14 cellular contexts compared by ENCODE assay signal in the genomic region with DNA sequence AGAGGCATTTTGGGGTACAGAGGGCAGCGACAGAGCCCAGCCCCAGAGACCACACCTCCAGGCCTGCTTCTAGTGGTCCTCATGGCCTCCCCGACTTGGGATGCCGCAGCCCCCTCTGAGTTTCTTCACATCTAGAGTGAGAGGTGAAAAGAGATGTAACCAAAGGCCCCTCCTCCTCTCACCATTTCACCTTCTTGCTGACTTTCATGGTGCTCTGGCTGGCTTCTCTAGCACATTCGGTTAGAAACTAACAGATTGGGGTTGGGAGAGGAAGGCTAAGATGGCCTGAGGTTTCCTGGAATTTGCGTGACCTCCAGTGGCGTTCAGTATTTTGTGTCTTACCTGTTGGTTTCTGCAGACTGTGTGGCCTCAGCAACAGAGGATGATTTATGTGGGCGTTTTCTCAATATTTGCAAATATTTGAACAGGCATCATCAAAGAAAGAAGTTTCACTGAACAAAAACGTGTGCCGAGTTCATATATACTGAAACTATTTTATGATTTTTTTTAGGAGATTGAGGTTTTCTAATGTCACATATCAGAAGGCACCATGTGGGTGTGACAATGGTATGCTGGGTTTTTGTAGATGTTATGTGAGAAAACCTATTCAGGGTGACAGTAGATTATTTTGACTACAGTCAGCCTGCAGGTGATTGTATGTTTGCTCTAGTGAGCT.
DNase-seq lines count a peak whose midpoint lies in the region; ATAC-seq and TF ChIP-seq lines count a peak whose summit lies in the region.
"Had no signal": no experiment of that assay in that cellular context is flagged by ENCODE, and none has a peak within 500 bp of the region (broad histone marks: within the 10 kb centered on the region; RNA-seq: fewer than 3 reads in every experiment).

No MANE protein-coding gene starts in this region.

- H3K27ac ChIP-seq in KMS-11 (peak overlapping the region; percentile 89), colonic mucosa (no peak overlapping the region)
- H3K27ac ChIP-seq: upper lobe of left lung had no signal

- CTCF ChIA-PET in activated naive CD4-positive, alpha-beta T cell treated with anti-CD3 and anti-CD28 coated beads, Interleukin-2, amount 10 ng/mL, durations not matched to agents 7 days and 5 days (lab: Charles Lee) = no interaction called here

- no peak overlapping the region for H3K4me3 ChIP-seq in KMS-11 (IDR thresholded peaks at IDR 0.05; ENCODE audit: insufficient read depth, low read depth, low read length)
- H3K4me3 ChIP-seq in colonic mucosa = no peak overlapping the region
- H3K4me3 ChIP-seq: upper lobe of left lung had no signal

- TF ChIP-seq CTCF in KMS-11 (conservative IDR thresholded peaks at IDR 0.05; ENCODE audit: low read depth, low read length) = no peak
- TF ChIP-seq CTCF in colonic mucosa (IDR thresholded peaks at IDR 0.05) = no peak

- peaks cover 43% of the 10 kb centered on the region for H3K4me1 ChIP-seq in KMS-11 (ENCODE audit: low read depth, poor library complexity, severe bottlenecking)
- no peaks in the 10 kb centered on the region for H3K4me1 ChIP-seq in colonic mucosa
- H3K4me1 ChIP-seq: upper lobe of left lung had no signal

- H3K27ac Mint-ChIP-seq in activated naive CD4-positive, alpha-beta T cell treated with anti-CD3 and anti-CD28 coated beads, Interleukin-2, amount 50 U/mL, for 24 hours = peak overlapping the region; percentile 79
- no peak overlapping the region for H3K27ac Mint-ChIP-seq in activated naive CD4-positive, alpha-beta T cell treated with anti-CD3 and anti-CD28 coated beads, Interleukin-2, amount 10 ng/mL, durations not matched to agents 7 days and 5 days
- H3K27ac Mint-ChIP-seq in stimulated activated naive CD8-positive, alpha-beta T cell treated with anti-CD3 and anti-CD28 coated beads, Interleukin-15, Interleukin-2, amounts not matched to agents 100 ng/mL and 50 ng/mL, for 24 hours = peak overlapping the region; percentile 97
- H3K27ac Mint-ChIP-seq: brain had no signal

- peak overlapping the region; percentile 53 for H3K4me3 Mint-ChIP-seq in activated naive CD4-positive, alpha-beta T cell treated with anti-CD3 and anti-CD28 coated beads, Interleukin-2, amount 50 U/mL, for 24 hours
- no peak overlapping the region for H3K4me3 Mint-ChIP-seq in activated naive CD4-positive, alpha-beta T cell treated with anti-CD3 and anti-CD28 coated beads, Interleukin-2, amount 10 ng/mL, durations not matched to agents 7 days and 5 days
- H3K4me3 Mint-ChIP-seq in stimulated activated naive CD8-positive, alpha-beta T cell treated with anti-CD3 and anti-CD28 coated beads, Interleukin-15, Interleukin-2, amounts not matched to agents 100 ng/mL and 50 ng/mL, for 24 hours = peak overlapping the region; percentile 28
- H3K4me3 Mint-ChIP-seq: brain had no signal

- H3K79me2 ChIP-seq in KMS-11 (ENCODE audit: insufficient read depth, low read depth) = no peaks in the 10 kb centered on the region

- H3K36me3 ChIP-seq in KMS-11 (ENCODE audit: insufficient read depth) = no peaks in the 10 kb centered on the region
- no peaks in the 10 kb centered on the region for H3K36me3 ChIP-seq in colonic mucosa
- H3K36me3 ChIP-seq: upper lobe of left lung had no signal

- intact Hi-C loops in colonic mucosa (cut with DNase I) = no loop called here

- H3K9me3 Mint-ChIP-seq in activated naive CD4-positive, alpha-beta T cell treated with anti-CD3 and anti-CD28 coated beads, Interleukin-2, amount 50 U/mL, for 24 hours = no peaks in the 10 kb centered on the region
- no peaks in the 10 kb centered on the region for H3K9me3 Mint-ChIP-seq in activated naive CD4-positive, alpha-beta T cell treated with anti-CD3 and anti-CD28 coated beads, Interleukin-2, amount 10 ng/mL, durations not matched to agents 7 days and 5 days
- H3K9me3 Mint-ChIP-seq in stimulated activated naive CD8-positive, alpha-beta T cell treated with anti-CD3 and anti-CD28 coated beads, Interleukin-15, Interleukin-2, amounts not matched to agents 100 ng/mL and 50 ng/mL, for 24 hours = peaks cover 16% of the 10 kb centered on the region

- no peak for DNase-seq in activated naive CD4-positive, alpha-beta T cell treated with anti-CD3 and anti-CD28 coated beads, Interleukin-2, amount 10 ng/mL, durations not matched to agents 7 days and 5 days
- peak; percentile 18 for DNase-seq in colonic mucosa
- no peak for DNase-seq in putamen (ENCODE audit: low spot score)
- no peak for DNase-seq in C1 segment of cervical spinal cord (lab: John Stamatoyannopoulos, UW)
- DNase-seq: effector CD8-positive, alpha-beta T cell; KG1; NCI-H2029; upper lobe of left lung had no signal

- H3K9ac ChIP-seq in KMS-11 = peak overlapping the region; percentile 55
- no peak overlapping the region for H3K9ac ChIP-seq in colonic mucosa (ENCODE audit: low read depth in 2 of 2, low read length in 2 of 2)

- no peak for ATAC-seq in GM19351 (IDR thresholded peaks at IDR 0.05; ENCODE audit: unreplicated experiment)
- ATAC-seq: Right ventricle myocardium inferior had no signal

- H3K4me1 Mint-ChIP-seq in activated naive CD4-positive, alpha-beta T cell treated with anti-CD3 and anti-CD28 coated beads, Interleukin-2, amount 50 U/mL, for 24 hours = peaks cover 38% of the 10 kb centered on the region
- H3K4me1 Mint-ChIP-seq in activated naive CD4-positive, alpha-beta T cell treated with anti-CD3 and anti-CD28 coated beads, Interleukin-2, amount 10 ng/mL, durations not matched to agents 7 days and 5 days = peaks cover 8% of the 10 kb centered on the region
- peaks cover 72% of the 10 kb centered on the region for H3K4me1 Mint-ChIP-seq in stimulated activated naive CD8-positive, alpha-beta T cell treated with anti-CD3 and anti-CD28 coated beads, Interleukin-15, Interleukin-2, amounts not matched to agents 100 ng/mL and 50 ng/mL, for 24 hours (ENCODE audit: low read depth)

- H2AFZ ChIP-seq in KMS-11 (ENCODE audit: low read depth) = no peak overlapping the region

- no peaks in the 10 kb centered on the region for H4K20me1 ChIP-seq in KMS-11 (ENCODE audit: insufficient read depth)

- H3K4me2 ChIP-seq in KMS-11 = peak overlapping the region; percentile 60

- peaks cover 4% of the 10 kb centered on the region for H3K36me3 Mint-ChIP-seq in activated naive CD4-positive, alpha-beta T cell treated with anti-CD3 and anti-CD28 coated beads, Interleukin-2, amount 50 U/mL, for 24 hours
- H3K36me3 Mint-ChIP-seq in activated naive CD4-positive, alpha-beta T cell treated with anti-CD3 and anti-CD28 coated beads, Interleukin-2, amount 10 ng/mL, durations not matched to agents 7 days and 5 days = no peaks in the 10 kb centered on the region
- H3K36me3 Mint-ChIP-seq in stimulated activated naive CD8-positive, alpha-beta T cell treated with anti-CD3 and anti-CD28 coated beads, Interleukin-15, Interleukin-2, amounts not matched to agents 100 ng/mL and 50 ng/mL, for 24 hours (ENCODE audit: low read depth) = no peaks in the 10 kb centered on the region
- H3K36me3 Mint-ChIP-seq: brain had no signal

- no peaks in the 10 kb centered on the region for H3K9me3 ChIP-seq in colonic mucosa
- H3K9me3 ChIP-seq: upper lobe of left lung had no signal

- H3K27me3 ChIP-seq in KMS-11 (ENCODE audit: insufficient read depth, low read depth) (no peaks in the 10 kb centered on the region), colonic mucosa (no peaks in the 10 kb centered on the region)
- H3K27me3 ChIP-seq: upper lobe of left lung had no signal

- H3K27me3 Mint-ChIP-seq in activated naive CD4-positive, alpha-beta T cell treated with anti-CD3 and anti-CD28 coated beads, Interleukin-2, amount 50 U/mL, for 24 hours = peaks cover 6% of the 10 kb centered on the region
- peaks cover 63% of the 10 kb centered on the region for H3K27me3 Mint-ChIP-seq in activated naive CD4-positive, alpha-beta T cell treated with anti-CD3 and anti-CD28 coated beads, Interleukin-2, amount 10 ng/mL, durations not matched to agents 7 days and 5 days
- peaks cover 37% of the 10 kb centered on the region for H3K27me3 Mint-ChIP-seq in stimulated activated naive CD8-positive, alpha-beta T cell treated with anti-CD3 and anti-CD28 coated beads, Interleukin-15, Interleukin-2, amounts not matched to agents 100 ng/mL and 50 ng/mL, for 24 hours
